Comparison of ENCODE assay signal across 24 cellular contexts in the genomic region with DNA sequence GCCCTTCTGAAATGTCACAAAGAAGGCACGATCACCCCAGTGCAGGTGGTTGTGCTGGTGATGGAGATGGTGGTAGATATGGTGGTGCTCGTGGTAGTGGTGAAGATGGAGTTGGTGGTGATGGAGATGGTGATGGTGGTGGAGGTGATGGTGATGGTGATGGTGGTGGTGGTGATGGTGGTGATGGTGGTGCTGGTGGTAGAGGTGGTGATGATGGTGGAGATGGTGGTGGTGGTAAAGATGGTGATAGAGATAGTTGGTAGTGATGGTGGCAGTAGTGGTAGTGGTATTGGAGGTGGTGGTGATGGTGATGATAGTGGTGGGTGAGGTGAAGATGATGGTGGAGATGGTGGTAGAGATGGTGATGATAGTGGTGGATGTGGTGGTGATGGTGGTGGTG.
"Had no signal": no experiment of that assay in that cellular context is flagged by ENCODE, and none has a peak within 500 bp of the region (broad histone marks: within the 10 kb centered on the region; RNA-seq: fewer than 3 reads in every experiment).

No MANE protein-coding gene starts in this region.

- H3K4me3 Mint-ChIP-seq: activated CD8-positive, alpha-beta T cell treated with anti-CD3 and anti-CD28 coated beads, Interleukin-2, amount 10 ng/mL, durations not matched to agents 7 days and 5 days; T-helper 17 cell; WTC11 had no signal

- H3K27ac Mint-ChIP-seq: activated CD8-positive, alpha-beta T cell treated with anti-CD3 and anti-CD28 coated beads, Interleukin-2, amount 10 ng/mL, durations not matched to agents 7 days and 5 days; T-helper 17 cell; WTC11 had no signal

- H3K36me3 ChIP-seq: brain microvascular endothelial cell, cardiac muscle cell, Peyer's patch had no signal

- H3K27me3 ChIP-seq: brain microvascular endothelial cell, cardiac muscle cell, Peyer's patch had no signal

- H3K4me1 Mint-ChIP-seq: T-helper 17 cell had no signal

- H3K27ac ChIP-seq: brain microvascular endothelial cell, cardiac muscle cell, Peyer's patch, RWPE1 had no signal

- H3K4me3 ChIP-seq: cardiac muscle cell, Peyer's patch had no signal

- H3K27me3 Mint-ChIP-seq: T-helper 17 cell had no signal

- H3K9me3 ChIP-seq: Peyer's patch had no signal

- DNase-seq: activated CD4-positive, alpha-beta T cell treated with anti-CD3 and anti-CD28 coated beads for 48 hours; activated CD4-positive, alpha-beta T cell treated with anti-CD3 and anti-CD28 coated beads, Interleukin-2, amount 50 U/mL, for 4 hours; activated CD4-positive, CD25-positive, alpha-beta regulatory T cell treated with anti-CD3 and anti-CD28 coated beads, Interleukin-2, amount 50 U/mL, for 72 hours; activated CD8-positive, alpha-beta memory T cell treated with anti-CD3 and anti-CD28 coated beads, Interleukin-2, amount 50 U/mL, for 48 hours; activated CD8-positive, alpha-beta T cell treated with anti-CD3 and anti-CD28 coated beads, Interleukin-2, amount 10 ng/mL, durations not matched to agents 7 days and 5 days; activated naive CD4-positive, alpha-beta T cell treated with anti-CD3 and anti-CD28 coated beads, Interleukin-2, amount 50 U/mL, for 16 hours; activated T-cell treated with anti-CD3 and anti-CD28 coated beads, Interleukin-2, amount 50 U/mL, for 1 hour; amygdala; brain microvascular endothelial cell; Karpas-422; MM.1S; NCI-H1105; NCI-H146; NCI-H187 treated with DMSO at 0.1 percent for 48 hours; NCI-H2081 treated with DMSO at 0.1 percent for 48 hours; NCI-H446; NCI-H524; Peyer's patch; SHP77 treated with DMSO at 0.1 percent for 48 hours; T-helper 17 cell; T-helper 9 cell had no signal

- H3K4me1 ChIP-seq: Peyer's patch had no signal
